22 cellular contexts compared by ENCODE assay signal in the genomic region with DNA sequence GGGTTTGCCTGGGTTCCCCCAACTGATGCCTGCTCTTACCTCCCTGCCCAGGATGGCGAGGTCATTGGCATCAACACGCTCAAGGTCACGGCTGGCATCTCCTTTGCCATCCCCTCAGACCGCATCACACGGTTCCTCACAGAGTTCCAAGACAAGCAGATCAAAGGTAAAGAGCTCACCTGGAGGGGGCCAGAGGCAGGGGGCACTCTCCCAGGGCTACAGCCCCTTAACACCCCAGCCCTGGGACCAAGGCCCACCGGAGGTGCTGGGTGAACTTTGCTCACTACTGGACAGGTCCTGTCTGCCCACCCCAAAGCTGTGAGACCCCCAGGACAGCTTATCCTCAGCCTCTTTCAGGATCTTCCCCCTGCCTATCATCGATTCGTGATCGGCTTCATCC. TPM values are rescaled to one million over a fixed set of nuclear protein-coding genes. Genes with fewer than 3 reads are reported as not detected.
"Had no signal": no experiment of that assay in that cellular context is flagged by ENCODE, and none has a peak within 500 bp of the region (broad histone marks: within the 10 kb centered on the region; RNA-seq: fewer than 3 reads in every experiment).

No MANE protein-coding gene starts in this region.

- H3K4me1 ChIP-seq: prostate gland had no signal

- ATAC-seq: activated CD4-positive, CD25-positive, alpha-beta regulatory T cell treated with anti-CD3 and anti-CD28 coated beads, Interleukin-2, amount 50 U/mL, for 24 hours; esophagus mucosa; left colon; naive thymus-derived CD4-positive, alpha-beta T cell had no signal

- H3K4me3 ChIP-seq: prostate gland, thoracic aorta had no signal

- H3K9me3 Mint-ChIP-seq: activated CD4-positive, alpha-beta memory T cell treated with anti-CD3 and anti-CD28 coated beads, Interleukin-2, amount 10 ng/mL, durations not matched to agents 7 days and 5 days; activated naive CD4-positive, alpha-beta T cell treated with anti-CD3 and anti-CD28 coated beads, Interleukin-2, amount 50 U/mL, for 24 hours; type B pancreatic cell had no signal

- H3K27ac ChIP-seq: prostate gland, thoracic aorta, VCaP had no signal

- DNase-seq: activated CD4-positive, alpha-beta memory T cell treated with anti-CD3 and anti-CD28 coated beads, Interleukin-2, amount 10 ng/mL, durations not matched to agents 7 days and 5 days; activated CD4-positive, alpha-beta T cell treated with anti-CD3 and anti-CD28 coated beads, Interleukin-2, amount 10 ng/mL, durations not matched to agents 24 days and 14 days; activated effector memory CD4-positive, alpha-beta T cell treated with anti-CD3 and anti-CD28 coated beads, Interleukin-2, amount 50 U/mL, for 16 hours; anterior cingulate cortex; caudate nucleus; effector memory CD4-positive, alpha-beta T cell; foreskin melanocyte; left colon; naive thymus-derived CD4-positive, alpha-beta T cell; SK-N-SH; stimulated activated CD4-positive, alpha-beta T cell treated with anti-CD3 and anti-CD28 coated beads, Interleukin-4, amount 100 ng/mL, for 1 hour; stimulated activated naive CD4-positive, alpha-beta T cell had no signal

- H3K9me3 ChIP-seq: prostate gland, SK-N-SH, thoracic aorta had no signal

- H3K27me3 Mint-ChIP-seq: activated CD4-positive, alpha-beta memory T cell treated with anti-CD3 and anti-CD28 coated beads, Interleukin-2, amount 10 ng/mL, durations not matched to agents 7 days and 5 days; activated CD4-positive, alpha-beta T cell treated with anti-CD3 and anti-CD28 coated beads, Interleukin-2, amount 10 ng/mL, durations not matched to agents 24 days and 14 days; type B pancreatic cell had no signal

- H3K4me2 ChIP-seq: SK-N-SH had no signal

- H3K36me3 Mint-ChIP-seq: activated naive CD4-positive, alpha-beta T cell treated with anti-CD3 and anti-CD28 coated beads, Interleukin-2, amount 50 U/mL, for 24 hours; naive thymus-derived CD4-positive, alpha-beta T cell; type B pancreatic cell had no signal

- H3K27ac Mint-ChIP-seq: activated CD4-positive, alpha-beta memory T cell treated with anti-CD3 and anti-CD28 coated beads, Interleukin-2, amount 10 ng/mL, durations not matched to agents 7 days and 5 days; activated CD4-positive, alpha-beta T cell treated with anti-CD3 and anti-CD28 coated beads, Interleukin-2, amount 10 ng/mL, durations not matched to agents 24 days and 14 days; activated naive CD4-positive, alpha-beta T cell treated with anti-CD3 and anti-CD28 coated beads, Interleukin-2, amount 50 U/mL, for 24 hours; brain; naive thymus-derived CD4-positive, alpha-beta T cell; type B pancreatic cell had no signal

- H3K36me3 ChIP-seq: prostate gland, thoracic aorta had no signal

- H3K4me3 Mint-ChIP-seq: activated CD4-positive, alpha-beta memory T cell treated with anti-CD3 and anti-CD28 coated beads, Interleukin-2, amount 10 ng/mL, durations not matched to agents 7 days and 5 days; activated CD4-positive, alpha-beta T cell treated with anti-CD3 and anti-CD28 coated beads, Interleukin-2, amount 10 ng/mL, durations not matched to agents 24 days and 14 days; activated naive CD4-positive, alpha-beta T cell treated with anti-CD3 and anti-CD28 coated beads, Interleukin-2, amount 50 U/mL, for 24 hours; naive thymus-derived CD4-positive, alpha-beta T cell; neural crest cell; type B pancreatic cell had no signal

- H3K4me1 Mint-ChIP-seq: activated CD4-positive, alpha-beta memory T cell treated with anti-CD3 and anti-CD28 coated beads, Interleukin-2, amount 10 ng/mL, durations not matched to agents 7 days and 5 days; activated CD4-positive, alpha-beta T cell treated with anti-CD3 and anti-CD28 coated beads, Interleukin-2, amount 10 ng/mL, durations not matched to agents 24 days and 14 days; activated naive CD4-positive, alpha-beta T cell treated with anti-CD3 and anti-CD28 coated beads, Interleukin-2, amount 50 U/mL, for 24 hours; brain; neural crest cell had no signal

RNA-seq across cellular contexts. Expression of a gene that starts 24.5 kb away (rescaled TPM):
- total RNA-seq: activated CD4-positive, alpha-beta memory T cell treated with anti-CD3 and anti-CD28 coated beads, Interleukin-2, amount 10 ng/mL, durations not matched to agents 7 days and 5 days; activated CD4-positive, alpha-beta T cell treated with anti-CD3 and anti-CD28 coated beads, Interleukin-2, amount 10 ng/mL, durations not matched to agents 24 days and 14 days; naive thymus-derived CD4-positive, alpha-beta T cell; T-helper 2 cell treated with Interferon-gamma antibody and Interleukin-4, amounts not matched to agents 100 ng/mL and 5 ng/mL, for 36 hours had no signal
